Comparison of ENCODE assay signal across 21 cellular contexts in the genomic region with DNA sequence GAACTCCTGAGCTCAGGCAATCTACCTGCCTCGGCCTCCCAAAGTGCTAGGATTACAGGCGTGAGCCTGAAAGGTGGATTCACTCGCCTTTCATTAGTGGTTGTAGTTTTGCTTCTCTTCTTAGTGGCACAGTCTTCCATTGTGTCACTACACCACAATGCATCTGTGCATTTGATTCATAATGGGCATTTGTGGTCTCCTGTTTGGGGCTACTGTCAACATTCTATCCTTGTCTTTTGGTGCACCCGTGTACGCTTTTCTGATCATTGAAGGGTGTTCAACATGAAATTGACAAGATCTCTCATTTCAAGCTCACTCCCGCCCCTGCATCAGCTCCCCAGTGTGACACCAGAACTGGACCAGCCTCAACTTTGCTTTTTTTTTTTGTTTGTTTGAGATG. TPM values are rescaled to one million over a fixed set of nuclear protein-coding genes. Genes with fewer than 3 reads are reported as not detected.
DNase-seq lines count a peak whose midpoint lies in the region; ATAC-seq, FAIRE-seq and TF ChIP-seq lines count a peak whose summit lies in the region.
"Had no signal": no experiment of that assay in that cellular context is flagged by ENCODE, and none has a peak within 500 bp of the region (broad histone marks: within the 10 kb centered on the region; RNA-seq: fewer than 3 reads in every experiment).

No MANE protein-coding gene starts in this region.

- ATAC-seq in activated T-cell treated with anti-CD3 and anti-CD28 coated beads, Interleukin-2, amount 50 U/mL, for 72 hours (replicated peaks in 1 of 2), result peak; percentile 63 to 67
- ATAC-seq in HCT116 (no peak), HG02870 (IDR thresholded peaks at IDR 0.05; ENCODE audit: unreplicated experiment) (no peak), GM18498 (IDR thresholded peaks at IDR 0.05; ENCODE audit: unreplicated experiment) (no peak)
- peak; percentile 59 for ATAC-seq in stimulated activated naive CD8-positive, alpha-beta T cell treated with anti-CD3 and anti-CD28 coated beads, Interleukin-15, amount 100 ng/mL, for 72 hours
- ATAC-seq: Right ventricle myocardium inferior had no signal

- H3K4me3 ChIP-seq in HCT116 (replicated peaks in 1 of 2; ENCODE audit: low read depth in 1 of 2, low read length in 2 of 2) (no peak overlapping the region), H1 (ENCODE audit: extremely low read depth in 1 of 4, insufficient read depth in 2 of 4, low read depth in 3 of 4, low read length in 4 of 4) (no peak overlapping the region)
- H3K4me3 ChIP-seq: GM23248, MG63, Peyer's patch had no signal

- no peak overlapping the region for H3K4ac ChIP-seq in H1 (replicated peaks; ENCODE audit: insufficient read length, low read depth, low read length)

- H3K36me3 ChIP-seq in HCT116 (ENCODE audit: control insufficient read depth in 1 of 2, insufficient read depth in 2 of 2, low read length in 2 of 2) (no peaks in the 10 kb centered on the region), H1 (ENCODE audit: control insufficient read depth in 2 of 4, insufficient read depth in 4 of 4, low read length in 3 of 4) (no peaks in the 10 kb centered on the region)
- H3K36me3 ChIP-seq: MG63, Peyer's patch had no signal

- BruUV-seq in HCT116 (replicated peaks; lab: Mats Ljungman, UMichigan), result no TSS peak

- peak overlapping the region; percentile 59; the same call in 1 of the 2 replicates for H4K8ac ChIP-seq in H1 (ENCODE audit: extremely low read depth, insufficient read depth, low read length)

- intact Hi-C loops in HCT116 (cut with micrococcal nuclease), result loop anchor here (5.0 kb wide), 3 partner anchors 34 to 614 kb away; no protein-coding TSS in a partner anchor

- H2BK120ac ChIP-seq in H1 (replicated peaks; ENCODE audit: low read depth, low read length), result no peak overlapping the region

- H3K18ac ChIP-seq in H1 (ENCODE audit: extremely low read depth, low read length), result no peak overlapping the region

- FAIRE-seq in H1 (lab: Jason Lieb, UNC), result no peak
- FAIRE-seq: G401.6 had no signal

- H3K79me1 ChIP-seq in H1 (ENCODE audit: low read depth, low read length), result no peaks in the 10 kb centered on the region

- TF ChIP-seq POLR2A in HCT116 (IDR thresholded peaks at IDR 0.05; ENCODE audit: borderline replicate concordance, extremely low read depth, insufficient read depth, insufficient read length), result no peak
- no peak for TF ChIP-seq POLR2A in H1 (IDR thresholded peaks at IDR 0.05; ENCODE audit: control extremely low read depth in 1 of 2, low read depth in 2 of 2, low read length in 2 of 2)

- H4K20me1 ChIP-seq in HCT116 (ENCODE audit: insufficient read depth), result no peaks in the 10 kb centered on the region
- peaks cover 0 to 3% of the 10 kb centered on the region in 2 experiments for H4K20me1 ChIP-seq in H1 (replicated peaks in 1 of 2; ENCODE audit: control insufficient read depth in 1 of 2, insufficient read depth in 2 of 2, low read length in 2 of 2)

- H3K56ac ChIP-seq in H1 (replicated peaks; ENCODE audit: insufficient read length, low read depth, low read length), result no peak overlapping the region

- H3K79me2 ChIP-seq in HCT116 (ENCODE audit: insufficient read depth, low read length) (no peaks in the 10 kb centered on the region), H1 (ENCODE audit: control insufficient read depth in 1 of 2, insufficient read depth in 2 of 2, low read length in 2 of 2) (no peaks in the 10 kb centered on the region)

- H3K4me3 Mint-ChIP-seq in activated T-cell treated with anti-CD3 and anti-CD28 coated beads, Interleukin-2, amount 50 U/mL, for 72 hours, result no peak overlapping the region
- H3K4me3 Mint-ChIP-seq in activated T-cell treated with anti-CD3 and anti-CD28 coated beads, Interleukin-2, amount 50 U/mL, for 24 hours, result no peak overlapping the region
- H3K4me3 Mint-ChIP-seq in stimulated activated naive CD8-positive, alpha-beta T cell treated with anti-CD3 and anti-CD28 coated beads, Interleukin-15, amount 100 ng/mL, for 72 hours, result no peak overlapping the region

- H3K4me2 ChIP-seq in HCT116 (ENCODE audit: low read length), result 0 out of 2 replicates have a peak overlapping the region, but pooled peaks have one; percentile 72
- no peak overlapping the region for H3K4me2 ChIP-seq in H1 (ENCODE audit: insufficient read depth in 1 of 2, low read depth in 2 of 2, low read length in 2 of 2)

- CTCF ChIA-PET in HCT116 (lab: Charles Lee) (interaction anchor here (1.2 to 1.5 kb wide), 6 partner anchors 10 to 42 kb away, joined by 3 to 6 read pairs (median 3); no protein-coding TSS in a partner anchor), H1 (lab: Charles Lee; ENCODE audit: partially characterized antibody) (interaction anchor here (0.7 to 4.3 kb wide), 20 partner anchors 10 to 349 kb away, joined by 3 to 32 read pairs (median 6); a partner anchor contains a TSS)

- no peak overlapping the region for H2AFZ ChIP-seq in HCT116 (ENCODE audit: low read depth, low read length, poor library complexity, severe bottlenecking)
- H2AFZ ChIP-seq in H1 (ENCODE audit: low read length), result no peak overlapping the region
- H2AFZ ChIP-seq: GM23248 had no signal

- peaks cover 42% of the 10 kb centered on the region for H3K4me1 Mint-ChIP-seq in activated T-cell treated with anti-CD3 and anti-CD28 coated beads, Interleukin-2, amount 50 U/mL, for 72 hours (ENCODE audit: low read depth)
- H3K4me1 Mint-ChIP-seq in activated T-cell treated with anti-CD3 and anti-CD28 coated beads, Interleukin-2, amount 50 U/mL, for 24 hours (ENCODE audit: low read depth), result peaks cover 33% of the 10 kb centered on the region
- H3K4me1 Mint-ChIP-seq in stimulated activated naive CD8-positive, alpha-beta T cell treated with anti-CD3 and anti-CD28 coated beads, Interleukin-15, amount 100 ng/mL, for 72 hours, result peaks cover 46% of the 10 kb centered on the region

- peak; percentile 18 to 21 for DNase-seq in activated T-cell treated with anti-CD3 and anti-CD28 coated beads, Interleukin-2, amount 50 U/mL, for 72 hours
- no peak for DNase-seq in activated T-cell treated with anti-CD3 and anti-CD28 coated beads, Interleukin-2, amount 50 U/mL, for 24 hours
- DNase-seq in HCT116 (ENCODE audit: low read depth, low spot score) (no peak), H1 (ENCODE audit: low read depth in 1 of 2, low spot score in 2 of 2) (no peak), NCI-H146 (lab: John Stamatoyannopoulos, UW) (no peak)
- DNase-seq in stimulated activated naive CD8-positive, alpha-beta T cell treated with anti-CD3 and anti-CD28 coated beads, Interleukin-15, amount 100 ng/mL, for 72 hours, result peak in 1 of 2 donors; percentile 26
- DNase-seq: C1 segment of cervical spinal cord, MG63, NCI-H187, Peyer's patch had no signal

- no peaks in the 10 kb centered on the region for H3K9me2 ChIP-seq in HCT116 (ENCODE audit: insufficient read depth)

- TF ChIP-seq RAD21 in HCT116 (IDR thresholded peaks at IDR 0.05; ENCODE audit: low read depth) (no peak), H1 (IDR thresholded peaks at IDR 0.05 in 1 of 2, conservative IDR thresholded peaks at IDR 0.05 in 1 of 2; ENCODE audit: low read depth in 2 of 2, low read length in 2 of 2) (no peak)

- no peak overlapping the region for H4K91ac ChIP-seq in H1 (replicated peaks; ENCODE audit: insufficient read length, low read length)

- no peak overlapping the region for H2AK5ac ChIP-seq in H1 (ENCODE audit: low read depth, low read length)

- H3K27me3 Mint-ChIP-seq in activated T-cell treated with anti-CD3 and anti-CD28 coated beads, Interleukin-2, amount 50 U/mL, for 72 hours (ENCODE audit: low read depth), result peaks cover 42% of the 10 kb centered on the region
- H3K27me3 Mint-ChIP-seq in activated T-cell treated with anti-CD3 and anti-CD28 coated beads, Interleukin-2, amount 50 U/mL, for 24 hours, result peaks cover 55% of the 10 kb centered on the region
- peaks cover 60% of the 10 kb centered on the region for H3K27me3 Mint-ChIP-seq in stimulated activated naive CD8-positive, alpha-beta T cell treated with anti-CD3 and anti-CD28 coated beads, Interleukin-15, amount 100 ng/mL, for 72 hours

- H3K4me1 ChIP-seq in HCT116 (ENCODE audit: control insufficient read depth in 1 of 2, insufficient read depth in 2 of 2, low read length in 2 of 2) (peaks cover 37 to 42% of the 10 kb centered on the region in 2 experiments), H1 (replicated peaks in 1 of 4; ENCODE audit: control insufficient read depth in 3 of 4, insufficient read depth in 4 of 4, low read length in 3 of 4) (peaks cover 2 to 9% (median 7%) of the 10 kb centered on the region in 4 experiments; a peak in 6 of 7 replicates)

- no peak overlapping the region for H3K27ac Mint-ChIP-seq in activated T-cell treated with anti-CD3 and anti-CD28 coated beads, Interleukin-2, amount 50 U/mL, for 72 hours
- H3K27ac Mint-ChIP-seq in activated T-cell treated with anti-CD3 and anti-CD28 coated beads, Interleukin-2, amount 50 U/mL, for 24 hours, result no peak overlapping the region
- H3K27ac Mint-ChIP-seq in stimulated activated naive CD8-positive, alpha-beta T cell treated with anti-CD3 and anti-CD28 coated beads, Interleukin-15, amount 100 ng/mL, for 72 hours, result no peak overlapping the region

- TF ChIP-seq EP300 in H1 (IDR thresholded peaks at IDR 0.05; ENCODE audit: borderline replicate concordance in 1 of 2, low read depth in 2 of 2, low read length in 2 of 2), result no peak

- RAD21 ChIA-PET in HCT116 (lab: Charles Lee; ENCODE audit: low non-redundant PET in 1 of 2, low total read pairs in 2 of 2, uncharacterized antibody in 2 of 2, unreplicated experiment in 2 of 2), result no interaction called here

- no peak overlapping the region for H2BK15ac ChIP-seq in H1 (ENCODE audit: low read length)

- H3K27me3 ChIP-seq in HCT116 (ENCODE audit: insufficient read depth, low read length), result no peaks in the 10 kb centered on the region
- H3K27me3 ChIP-seq in H1 (replicated peaks in 1 of 4; ENCODE audit: control insufficient read depth in 3 of 4, extremely low read depth in 1 of 4, insufficient read depth in 3 of 4, low read length in 3 of 4), result peaks cover 24 to 37% (median 29%) of the 10 kb centered on the region in 4 experiments
- H3K27me3 ChIP-seq: MG63 had no signal

- H2BK20ac ChIP-seq in H1 (ENCODE audit: low read length), result 0 out of 2 replicates have a peak overlapping the region, but pooled peaks have one; percentile 32

- H3K9me3 Mint-ChIP-seq in activated T-cell treated with anti-CD3 and anti-CD28 coated beads, Interleukin-2, amount 50 U/mL, for 72 hours, result peaks cover 0 to 4% of the 10 kb centered on the region in 2 donors
- H3K9me3 Mint-ChIP-seq in activated T-cell treated with anti-CD3 and anti-CD28 coated beads, Interleukin-2, amount 50 U/mL, for 24 hours, result peaks cover 5% of the 10 kb centered on the region
- H3K9me3 Mint-ChIP-seq in stimulated activated naive CD8-positive, alpha-beta T cell treated with anti-CD3 and anti-CD28 coated beads, Interleukin-15, amount 100 ng/mL, for 72 hours, result peaks cover 6 to 8% of the 10 kb centered on the region in 2 donors

- WGBS in H1 (ENCODE audit: extremely low coverage in 1 of 2, insufficient coverage in 1 of 2, insufficient read length in 1 of 2, insufficient replicate concordance in 2 of 2, low coverage in 1 of 2, low lambda C conversion rate in 2 of 2, missing lambda C conversion rate in 1 of 2), 2 experiments, result 94% methylated on average over 6 of the region's 6 CpGs; no CpG with 5 or more reads in 1 of the 2 experiments

- H3K23ac ChIP-seq in H1 (ENCODE audit: insufficient read length), result no peak overlapping the region

- POLR2A ChIA-PET in HCT116 (lab: Charles Lee) (interaction anchor here (1.1 kb wide), 1 partner anchor 7 kb away, joined by 4 read pairs; no protein-coding TSS in a partner anchor), H1 (lab: Charles Lee; ENCODE audit: partially characterized antibody) (interaction anchor here (1.6 to 2.1 kb wide), 2 partner anchors 14 to 163 kb away, joined by 5 to 6 read pairs; no protein-coding TSS in a partner anchor)

- H2BK12ac ChIP-seq in H1 (ENCODE audit: low read depth, low read length), result no peak overlapping the region; the same call in 1 of the 2 replicates

- H3K14ac ChIP-seq in H1 (ENCODE audit: insufficient read length), result no peak overlapping the region

- H3K23me2 ChIP-seq in H1 (ENCODE audit: low read depth, low read length), result peaks cover 7% of the 10 kb centered on the region

- H3K9me3 ChIP-seq in HCT116 (ENCODE audit: control insufficient read depth in 1 of 2, insufficient read depth in 1 of 2, low read depth in 1 of 2, low read length in 2 of 2), result no peaks in the 10 kb centered on the region
- H3K9me3 ChIP-seq in H1 (ENCODE audit: insufficient read depth in 2 of 2, low read depth in 1 of 2, low read length in 1 of 2), result peaks cover 3 to 4% of the 10 kb centered on the region in 2 experiments; a peak in 2 of 4 replicates
- H3K9me3 ChIP-seq: MG63, Peyer's patch had no signal

- H2BK5ac ChIP-seq in H1 (ENCODE audit: low read depth, low read length), result no peak overlapping the region

- H3K36me3 Mint-ChIP-seq in activated T-cell treated with anti-CD3 and anti-CD28 coated beads, Interleukin-2, amount 50 U/mL, for 72 hours (ENCODE audit: insufficient read depth in 2 of 2), result peaks cover 4 to 9% of the 10 kb centered on the region in 2 donors
- H3K36me3 Mint-ChIP-seq in activated T-cell treated with anti-CD3 and anti-CD28 coated beads, Interleukin-2, amount 50 U/mL, for 24 hours (ENCODE audit: low read depth), result no peaks in the 10 kb centered on the region

- no peak overlapping the region for H3K27ac ChIP-seq in HCT116 (ENCODE audit: low read depth, low read length)
- no peak overlapping the region for H3K27ac ChIP-seq in H1 (ENCODE audit: low read depth, low read length)
- H3K27ac ChIP-seq: GM23248, Peyer's patch had no signal

- no peak for TF ChIP-seq CTCF in HCT116 (IDR thresholded peaks at IDR 0.05 in 2 of 3, conservative IDR thresholded peaks at IDR 0.05 in 1 of 3; ENCODE audit: borderline replicate concordance in 1 of 3, insufficient read depth in 1 of 3, low read depth in 2 of 3, low read length in 2 of 3)
- TF ChIP-seq CTCF in H1 (IDR thresholded peaks at IDR 0.05; ENCODE audit: control extremely low read depth in 1 of 3, insufficient read depth in 1 of 3, low read depth in 1 of 3, low read length in 3 of 3), result no peak

- H4K5ac ChIP-seq in H1 (ENCODE audit: insufficient read length, low read depth, low read length), result no peak overlapping the region

- H3K9ac ChIP-seq in HCT116 (ENCODE audit: low read length), result no peak overlapping the region
- no peak overlapping the region for H3K9ac ChIP-seq in H1 (replicated peaks in 1 of 4; ENCODE audit: extremely low read depth in 1 of 4, low read depth in 3 of 4, low read length in 3 of 4)
- H3K9ac ChIP-seq: GM23248 had no signal

RNA-seq across cellular contexts. Expression of a gene that starts 2.0 kb away (rescaled TPM):
- total RNA-seq in activated T-cell treated with anti-CD3 and anti-CD28 coated beads, Interleukin-2, amount 50 U/mL, for 72 hours, result not detected
- total RNA-seq in HCT116 (2021; ENCODE audit: unreplicated experiment), result 4.3 TPM
- polyA plus RNA-seq in HCT116 (2012), result 4.7 and 4.8 TPM in 2 replicates
- total RNA-seq in H1 (2021; fragmentation: NEBNext Ultra II Directional; extraction: Animal tissue kit (Norgen Biotek cat#: 25700)), result 2.8 and 3.3 TPM in 2 replicates
- polyA plus RNA-seq in H1 (2011; rRNA removed), result 1.4 and 1.9 TPM in 2 replicates
- polyA plus RNA-seq in H1 (2011; cell fraction: cytosol; rRNA removed), result 2.3 TPM
- polyA plus RNA-seq in H1 (2011; cell fraction: nucleus; rRNA removed), result 3.6 TPM
- 1.5 to 3.5 TPM (median 2.3 TPM) in 4 replicates for polyA plus RNA-seq in H1 (2012, experiment 1 of 2)
- 1.3 TPM for polyA plus RNA-seq in H1 (2012, experiment 2 of 2)
- 1.9 TPM for polyA plus RNA-seq in H1 (2013, experiment 1 of 2)
- 1.7 TPM for polyA plus RNA-seq in H1 (2013, experiment 2 of 2)
- 1.7 and 2.9 TPM in 2 replicates for polyA minus RNA-seq in H1 (2011; rRNA and poly(A)+ RNA removed)
- 2.6 TPM for polyA minus RNA-seq in H1 (2011; cell fraction: cytosol; rRNA and poly(A)+ RNA removed)
- polyA minus RNA-seq in H1 (2011; cell fraction: nucleus; rRNA and poly(A)+ RNA removed), result 3.4 TPM
- total RNA-seq: A172, LHCN-M2, SK-MEL-5 had no signal

RNA-seq across cellular contexts. Expression of a gene that starts 35.7 kb away (rescaled TPM):
- total RNA-seq in activated T-cell treated with anti-CD3 and anti-CD28 coated beads, Interleukin-2, amount 50 U/mL, for 72 hours, result 1 to 10 TPM; 2.6 to 3.4 TPM
- total RNA-seq in HCT116 (2021; ENCODE audit: unreplicated experiment), result 42.0 TPM
- 49.9 and 56.0 TPM in 2 replicates for polyA plus RNA-seq in HCT116 (2012)
- total RNA-seq in H1 (2021; fragmentation: NEBNext Ultra II Directional; extraction: Animal tissue kit (Norgen Biotek cat#: 25700)), result 10.5 and 12.1 TPM in 2 replicates
- 17.6 and 23.7 TPM in 2 replicates for polyA plus RNA-seq in H1 (2011; rRNA removed)
- polyA plus RNA-seq in H1 (2011; cell fraction: cytosol; rRNA removed), result 19.2 TPM
- 14.9 TPM for polyA plus RNA-seq in H1 (2011; cell fraction: nucleus; rRNA removed)
- polyA plus RNA-seq in H1 (2012, experiment 1 of 2), result 5.0 to 14.1 TPM (median 11.5 TPM) in 4 replicates
- 9.3 TPM for polyA plus RNA-seq in H1 (2012, experiment 2 of 2)
- 9.9 TPM for polyA plus RNA-seq in H1 (2013, experiment 1 of 2)
- 10.5 TPM for polyA plus RNA-seq in H1 (2013, experiment 2 of 2)
- 3.1 and 3.4 TPM in 2 replicates for polyA minus RNA-seq in H1 (2011; rRNA and poly(A)+ RNA removed)
- polyA minus RNA-seq in H1 (2011; cell fraction: cytosol; rRNA and poly(A)+ RNA removed), result 5.1 TPM
- 3.1 TPM for polyA minus RNA-seq in H1 (2011; cell fraction: nucleus; rRNA and poly(A)+ RNA removed)
- total RNA-seq: Daoy, OCI-LY7, SK-MEL-5 had no signal

RNA-seq across cellular contexts. Expression of a gene that starts 45.8 kb away (rescaled TPM):
- total RNA-seq in activated T-cell treated with anti-CD3 and anti-CD28 coated beads, Interleukin-2, amount 50 U/mL, for 72 hours, result not detected
- total RNA-seq in HCT116 (2021; ENCODE audit: unreplicated experiment), result 0.25 TPM
- 0.25 and 0.50 TPM in 2 replicates for polyA plus RNA-seq in HCT116 (2012)
- total RNA-seq in H1 (2021; fragmentation: NEBNext Ultra II Directional; extraction: Animal tissue kit (Norgen Biotek cat#: 25700)), result 0.91 and 1.2 TPM in 2 replicates
- 0.97 and 1.6 TPM in 2 replicates for polyA plus RNA-seq in H1 (2011; rRNA removed)
- 0.79 TPM for polyA plus RNA-seq in H1 (2011; cell fraction: cytosol; rRNA removed)
- polyA plus RNA-seq in H1 (2011; cell fraction: nucleus; rRNA removed), result 1.2 TPM
- polyA plus RNA-seq in H1 (2012, experiment 1 of 2), result 0.30 to 0.62 TPM (median 0.58 TPM) in 4 replicates
- 0.77 TPM for polyA plus RNA-seq in H1 (2012, experiment 2 of 2)
- polyA plus RNA-seq in H1 (2013, experiment 1 of 2), result 0.28 TPM
- 0.22 TPM for polyA plus RNA-seq in H1 (2013, experiment 2 of 2)
- polyA minus RNA-seq in H1 (2011; rRNA and poly(A)+ RNA removed), result 0.39 and 0.44 TPM in 2 replicates
- polyA minus RNA-seq in H1 (2011; cell fraction: cytosol; rRNA and poly(A)+ RNA removed), result not detected
- polyA minus RNA-seq in H1 (2011; cell fraction: nucleus; rRNA and poly(A)+ RNA removed), result 0.90 TPM
- total RNA-seq: A172, Daoy, GM23248, LHCN-M2, OCI-LY7, Right ventricle myocardium inferior, SK-MEL-5 had no signal
- polyA plus RNA-seq: AG04450, GM23248 had no signal

Comparison
In these comparisons a context has a peak if more than half of its experiments do, and no peak if none do; other contexts are left out.
1. DNase-seq: peak in activated T-cell treated with anti-CD3 and anti-CD28 coated beads, Interleukin-2, amount 50 U/mL, for 72 hours (2 of 2); none in activated T-cell treated with anti-CD3 and anti-CD28 coated beads, Interleukin-2, amount 50 U/mL, for 24 hours (single experiment), HCT116 (single experiment), H1 (0 of 2) and NCI-H146 (single experiment).
2. ATAC-seq: peak in activated T-cell treated with anti-CD3 and anti-CD28 coated beads, Interleukin-2, amount 50 U/mL, for 72 hours (2 of 2) and stimulated activated naive CD8-positive, alpha-beta T cell treated with anti-CD3 and anti-CD28 coated beads, Interleukin-15, amount 100 ng/mL, for 72 hours (single experiment); none in HCT116 (single experiment), HG02870 (single experiment) and GM18498 (single experiment).